ENCODE assay signal across 1 cellular context in the genomic region with DNA sequence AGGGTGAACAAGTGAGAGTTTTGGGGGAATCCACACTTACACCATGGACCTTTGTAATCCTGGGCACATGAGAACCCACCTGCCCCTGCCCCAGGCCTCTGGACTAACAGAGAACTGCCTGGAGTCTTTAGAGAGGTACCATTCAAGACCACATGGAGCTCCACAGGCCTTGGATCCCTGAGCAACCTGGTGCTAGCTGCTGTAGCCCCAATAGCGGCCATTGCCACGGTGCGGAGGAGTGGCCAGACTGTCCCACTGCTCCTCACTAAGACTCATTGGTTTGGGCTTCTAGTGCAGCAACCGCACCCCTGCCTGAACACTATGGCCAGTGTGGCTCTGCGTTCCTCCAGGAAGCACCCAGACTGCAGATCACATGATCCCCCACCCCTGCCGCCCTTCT.
A peak's percentile ranks its signal among the peaks of the same experiment; 100 is the strongest.
TF ChIP-seq lines count a peak whose summit lies in the region.

No MANE protein-coding gene starts in this region.

TF ChIP-seq in HepG2, 621 proteins besides CTCF, POLR2A, EP300 and RAD21:
- no peak for TF ChIP-seq RFX1 (IDR thresholded peaks at IDR 0.05)
- TF ChIP-seq, protein P1, sequence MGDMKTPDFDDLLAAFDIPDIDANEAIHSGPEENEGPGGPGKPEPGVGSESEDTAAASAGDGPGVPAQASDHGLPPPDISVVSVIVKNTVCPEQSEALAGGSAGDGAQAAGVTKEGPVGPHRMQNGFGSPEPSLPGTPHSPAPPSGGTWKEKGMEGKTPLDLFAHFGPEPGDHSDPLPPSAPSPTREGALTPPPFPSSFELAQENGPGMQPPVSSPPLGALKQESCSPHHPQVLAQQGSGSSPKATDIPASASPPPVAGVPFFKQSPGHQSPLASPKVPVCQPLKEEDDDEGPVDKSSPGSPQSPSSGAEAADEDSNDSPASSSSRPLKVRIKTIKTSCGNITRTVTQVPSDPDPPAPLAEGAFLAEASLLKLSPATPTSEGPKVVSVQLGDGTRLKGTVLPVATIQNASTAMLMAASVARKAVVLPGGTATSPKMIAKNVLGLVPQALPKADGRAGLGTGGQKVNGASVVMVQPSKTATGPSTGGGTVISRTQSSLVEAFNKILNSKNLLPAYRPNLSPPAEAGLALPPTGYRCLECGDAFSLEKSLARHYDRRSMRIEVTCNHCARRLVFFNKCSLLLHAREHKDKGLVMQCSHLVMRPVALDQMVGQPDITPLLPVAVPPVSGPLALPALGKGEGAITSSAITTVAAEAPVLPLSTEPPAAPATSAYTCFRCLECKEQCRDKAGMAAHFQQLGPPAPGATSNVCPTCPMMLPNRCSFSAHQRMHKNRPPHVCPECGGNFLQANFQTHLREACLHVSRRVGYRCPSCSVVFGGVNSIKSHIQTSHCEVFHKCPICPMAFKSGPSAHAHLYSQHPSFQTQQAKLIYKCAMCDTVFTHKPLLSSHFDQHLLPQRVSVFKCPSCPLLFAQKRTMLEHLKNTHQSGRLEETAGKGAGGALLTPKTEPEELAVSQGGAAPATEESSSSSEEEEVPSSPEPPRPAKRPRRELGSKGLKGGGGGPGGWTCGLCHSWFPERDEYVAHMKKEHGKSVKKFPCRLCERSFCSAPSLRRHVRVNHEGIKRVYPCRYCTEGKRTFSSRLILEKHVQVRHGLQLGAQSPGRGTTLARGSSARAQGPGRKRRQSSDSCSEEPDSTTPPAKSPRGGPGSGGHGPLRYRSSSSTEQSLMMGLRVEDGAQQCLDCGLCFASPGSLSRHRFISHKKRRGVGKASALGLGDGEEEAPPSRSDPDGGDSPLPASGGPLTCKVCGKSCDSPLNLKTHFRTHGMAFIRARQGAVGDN (CRISPR knock-in tag; IDR thresholded peaks at IDR 0.05), result peak; percentile 16; the same call in 1 of the 2 replicates
- TF ChIP-seq, protein P2, sequence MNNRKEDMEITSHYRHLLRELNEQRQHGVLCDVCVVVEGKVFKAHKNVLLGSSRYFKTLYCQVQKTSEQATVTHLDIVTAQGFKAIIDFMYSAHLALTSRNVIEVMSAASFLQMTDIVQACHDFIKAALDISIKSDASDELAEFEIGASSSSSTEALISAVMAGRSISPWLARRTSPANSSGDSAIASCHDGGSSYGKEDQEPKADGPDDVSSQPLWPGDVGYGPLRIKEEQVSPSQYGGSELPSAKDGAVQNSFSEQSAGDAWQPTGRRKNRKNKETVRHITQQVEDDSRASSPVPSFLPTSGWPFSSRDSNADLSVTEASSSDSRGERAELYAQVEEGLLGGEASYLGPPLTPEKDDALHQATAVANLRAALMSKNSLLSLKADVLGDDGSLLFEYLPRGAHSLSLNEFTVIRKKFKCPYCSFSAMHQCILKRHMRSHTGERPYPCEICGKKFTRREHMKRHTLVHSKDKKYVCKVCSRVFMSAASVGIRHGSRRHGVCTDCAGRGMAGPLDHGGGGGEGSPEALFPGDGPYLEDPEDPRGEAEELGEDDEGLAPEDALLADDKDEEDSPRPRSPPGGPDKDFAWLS (CRISPR knock-in tag; IDR thresholded peaks at IDR 0.05; ENCODE audit: borderline replicate concordance), result no peak
